13 cellular contexts compared by ENCODE assay signal in the genomic region with DNA sequence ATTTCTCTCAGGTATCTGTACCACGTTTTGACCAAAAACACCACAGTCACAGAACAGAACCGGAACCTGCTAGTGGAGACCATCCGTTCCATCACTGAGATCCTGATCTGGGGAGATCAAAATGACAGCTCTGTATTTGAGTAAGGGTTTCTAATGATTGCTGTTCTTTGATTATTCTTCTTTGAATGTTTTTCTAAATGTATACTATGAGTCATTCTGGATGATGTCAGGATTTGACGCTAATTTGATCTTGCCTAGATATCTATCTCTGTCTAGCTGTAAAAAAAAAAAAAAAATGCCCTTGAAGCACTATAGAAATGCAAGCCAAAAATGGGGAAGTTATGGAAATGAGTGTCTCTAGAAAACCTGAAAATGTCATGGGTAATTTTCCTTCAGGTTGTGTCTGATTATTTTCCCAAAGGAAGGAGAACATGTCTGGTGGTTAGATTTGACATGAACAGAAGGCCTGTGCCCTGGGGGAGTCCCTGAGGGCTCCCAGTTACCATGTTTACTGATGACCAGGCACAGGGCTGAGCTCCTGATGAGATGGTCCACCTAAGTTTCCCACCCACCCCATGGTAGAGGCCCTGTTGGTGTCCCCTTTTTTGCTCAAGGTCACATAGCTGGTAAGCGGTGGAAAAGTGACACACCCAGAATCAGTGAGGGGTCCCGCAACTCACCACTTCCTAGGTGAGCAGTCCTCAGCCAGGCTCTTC. TPM values are rescaled to one million over a fixed set of nuclear protein-coding genes. Genes with fewer than 3 reads are reported as not detected.
A peak's percentile ranks its signal among the peaks of the same experiment; 100 is the strongest.
DNase-seq lines count a peak whose midpoint lies in the region; ATAC-seq and TF ChIP-seq lines count a peak whose summit lies in the region.
"Had no signal": no experiment of that assay in that cellular context is flagged by ENCODE, and none has a peak within 500 bp of the region (broad histone marks: within the 10 kb centered on the region; RNA-seq: fewer than 3 reads in every experiment).

No MANE protein-coding gene starts in this region.

- H3K27me3 ChIP-seq in CD8-positive, alpha-beta T cell (ENCODE audit: insufficient read depth, low read length): no peaks in the 10 kb centered on the region
- no peaks in the 10 kb centered on the region for H3K27me3 ChIP-seq in effector memory CD4-positive, alpha-beta T cell (replicated peaks; ENCODE audit: control insufficient read depth, insufficient read depth, low read length, poor library complexity, severe bottlenecking)
- no peaks in the 10 kb centered on the region for H3K27me3 ChIP-seq in hepatocyte
- H3K27me3 ChIP-seq: stomach had no signal

- no peak overlapping the region for H3K4me2 ChIP-seq in hepatocyte

- H3K9me2 ChIP-seq in hepatocyte (replicated peaks; ENCODE audit: insufficient read depth): no peaks in the 10 kb centered on the region

- POLR2A ChIA-PET in CD8-positive, alpha-beta T cell (lab: Charles Lee): no interaction called here
- POLR2A ChIA-PET in activated CD4-positive, alpha-beta memory T cell treated with anti-CD3 and anti-CD28 coated beads for 36 hours (lab: Charles Lee): interaction anchor here (0.6 to 2.8 kb wide), 10 partner anchors 9 to 609 kb away, joined by 3 to 15 read pairs (median 4); a partner anchor contains a TSS

- CTCF ChIA-PET in CD8-positive, alpha-beta T cell (lab: Charles Lee): interaction anchor here (0.6 to 1.4 kb wide), 3 partner anchors 26 to 398 kb away, joined by 3 to 4 read pairs (median 3); no protein-coding TSS in a partner anchor
- CTCF ChIA-PET in activated CD4-positive, alpha-beta memory T cell treated with anti-CD3 and anti-CD28 coated beads for 36 hours (lab: Charles Lee): interaction anchor here (0.6 to 1.8 kb wide), 9 partner anchors 7 to 449 kb away, joined by 3 to 7 read pairs (median 4); a partner anchor contains a TSS

- peaks cover 14% of the 10 kb centered on the region for H3K4me1 ChIP-seq in CD8-positive, alpha-beta T cell (ENCODE audit: insufficient read depth, low read length)
- H3K4me1 ChIP-seq in effector memory CD4-positive, alpha-beta T cell (ENCODE audit: control insufficient read depth, insufficient read depth, low read length, poor library complexity, severe bottlenecking): no peaks in the 10 kb centered on the region
- H3K4me1 ChIP-seq in hepatocyte (ENCODE audit: insufficient read depth): peaks cover 7% of the 10 kb centered on the region

- no peaks in the 10 kb centered on the region for H3K27me3 Mint-ChIP-seq in CD8-positive, alpha-beta T cell (ENCODE audit: low read depth)
- H3K27me3 Mint-ChIP-seq in activated CD4-positive, alpha-beta memory T cell treated with anti-CD3 and anti-CD28 coated beads for 36 hours: no peaks in the 10 kb centered on the region

- no peaks in the 10 kb centered on the region for H3K9me3 Mint-ChIP-seq in CD8-positive, alpha-beta T cell
- H3K9me3 Mint-ChIP-seq in activated CD4-positive, alpha-beta memory T cell treated with anti-CD3 and anti-CD28 coated beads for 36 hours: no peaks in the 10 kb centered on the region

- 86% methylated on average over 6 of the region's 6 CpGs for WGBS in hepatocyte (ENCODE audit: low lambda C conversion rate, missing lambda C conversion rate)

- H3K9me3 ChIP-seq in CD8-positive, alpha-beta T cell (ENCODE audit: low read length): no peaks in the 10 kb centered on the region
- no peaks in the 10 kb centered on the region for H3K9me3 ChIP-seq in effector memory CD4-positive, alpha-beta T cell (ENCODE audit: control insufficient read depth, low read length)
- no peaks in the 10 kb centered on the region for H3K9me3 ChIP-seq in hepatocyte (ENCODE audit: low read depth)
- H3K9me3 ChIP-seq: stomach had no signal

- H3K36me3 Mint-ChIP-seq in CD8-positive, alpha-beta T cell: peaks cover 43% of the 10 kb centered on the region
- H3K36me3 Mint-ChIP-seq in activated CD4-positive, alpha-beta memory T cell treated with anti-CD3 and anti-CD28 coated beads for 36 hours: peaks cover 18% of the 10 kb centered on the region

- no peak overlapping the region for H3K4me3 Mint-ChIP-seq in CD8-positive, alpha-beta T cell
- H3K4me3 Mint-ChIP-seq in activated CD4-positive, alpha-beta memory T cell treated with anti-CD3 and anti-CD28 coated beads for 36 hours: peak overlapping the region; percentile 7

- peaks cover 36% of the 10 kb centered on the region for H3K79me2 ChIP-seq in hepatocyte

- peaks cover 8% of the 10 kb centered on the region for H3K36me3 ChIP-seq in CD8-positive, alpha-beta T cell (ENCODE audit: insufficient read depth, low read length)
- H3K36me3 ChIP-seq in effector memory CD4-positive, alpha-beta T cell (ENCODE audit: control insufficient read depth, insufficient read depth, low read length): peaks cover 5% of the 10 kb centered on the region
- H3K36me3 ChIP-seq in hepatocyte (replicated peaks; ENCODE audit: insufficient read depth, low read depth): no peaks in the 10 kb centered on the region

- no peak overlapping the region for H3K4me3 ChIP-seq in CD8-positive, alpha-beta T cell (ENCODE audit: low read depth, low read length)
- no peak overlapping the region for H3K4me3 ChIP-seq in fibroblast of villous mesenchyme (ENCODE audit: low read depth, low read length)
- H3K4me3 ChIP-seq in effector memory CD4-positive, alpha-beta T cell (ENCODE audit: insufficient read depth, low read depth, low read length, poor library complexity, severe bottlenecking): no peak overlapping the region
- no peak overlapping the region for H3K4me3 ChIP-seq in hepatocyte
- H3K4me3 ChIP-seq: stomach had no signal

- peaks cover 32% of the 10 kb centered on the region for H3K4me1 Mint-ChIP-seq in CD8-positive, alpha-beta T cell (ENCODE audit: low read depth)
- H3K4me1 Mint-ChIP-seq in activated CD4-positive, alpha-beta memory T cell treated with anti-CD3 and anti-CD28 coated beads for 36 hours (ENCODE audit: low read depth): peaks cover 73% of the 10 kb centered on the region

- no peak for DNase-seq in CD8-positive, alpha-beta T cell
- DNase-seq in activated CD4-positive, alpha-beta memory T cell treated with anti-CD3 and anti-CD28 coated beads for 36 hours: peak; percentile 65
- DNase-seq in fibroblast of villous mesenchyme (ENCODE audit: low read depth) (peak; percentile 60), DMS153 treated with DMSO at 0.1 percent for 48 hours (lab: John Stamatoyannopoulos, UW; ENCODE audit: unreplicated experiment) (no peak), hepatocyte (ENCODE audit: low spot score) (no peak)
- no peak for DNase-seq in effector memory CD4-positive, alpha-beta T cell
- DNase-seq: DMS79 treated with DMSO at 0.1 percent for 48 hours, foreskin melanocyte, midbrain, NCI-H226, stomach had no signal

- no peaks in the 10 kb centered on the region for H4K20me1 ChIP-seq in hepatocyte (ENCODE audit: insufficient read depth, poor library complexity, severe bottlenecking)

- ATAC-seq in CD8-positive, alpha-beta T cell: peak; percentile 48
- peak; percentile 49 for ATAC-seq in HG02610 (IDR thresholded peaks at IDR 0.05; ENCODE audit: unreplicated experiment)
- ATAC-seq in GM21423 (IDR thresholded peaks at IDR 0.05; ENCODE audit: unreplicated experiment): no peak

- H3K27ac ChIP-seq in CD8-positive, alpha-beta T cell (ENCODE audit: low read depth, low read length): no peak overlapping the region
- H3K27ac ChIP-seq in effector memory CD4-positive, alpha-beta T cell (ENCODE audit: insufficient read depth, low read length, poor library complexity, severe bottlenecking): no peak overlapping the region
- no peak overlapping the region for H3K27ac ChIP-seq in hepatocyte

- H2AFZ ChIP-seq in hepatocyte: no peak overlapping the region

- TF ChIP-seq CTCF in CD8-positive, alpha-beta T cell (IDR thresholded peaks at IDR 0.05): no peak
- TF ChIP-seq CTCF in fibroblast of villous mesenchyme (IDR thresholded peaks at IDR 0.05; ENCODE audit: insufficient read depth, low read depth, low read length) (no peak), hepatocyte (IDR thresholded peaks at IDR 0.05; ENCODE audit: poor library complexity) (no peak)

- peak overlapping the region; percentile 47 for H3K27ac Mint-ChIP-seq in CD8-positive, alpha-beta T cell
- H3K27ac Mint-ChIP-seq in activated CD4-positive, alpha-beta memory T cell treated with anti-CD3 and anti-CD28 coated beads for 36 hours: peak overlapping the region; percentile 87

- intact Hi-C loops in CD8-positive, alpha-beta T cell (cut with DNase I, micrococcal nuclease): loop anchor here in 1 of 2 experiments (5.0 kb wide), 1 partner anchor 1109 kb away; no protein-coding TSS in a partner anchor
- intact Hi-C loops in activated CD4-positive, alpha-beta memory T cell treated with anti-CD3 and anti-CD28 coated beads for 36 hours (cut with micrococcal nuclease): loop anchor here (1.0 kb wide), 1 partner anchor 7 kb away; no protein-coding TSS in a partner anchor

RNA-seq across cellular contexts. Expression of a gene that starts 13.6 kb away (rescaled TPM):
- 10 to 100 TPM; 20.5 to 21.9 TPM for total RNA-seq in CD8-positive, alpha-beta T cell
- total RNA-seq in activated CD4-positive, alpha-beta memory T cell treated with anti-CD3 and anti-CD28 coated beads for 36 hours: 10 to 100 TPM; 25.5 to 26.7 TPM
- total RNA-seq in fibroblast of villous mesenchyme: 28.7 and 32.4 TPM in 2 replicates
- 19.7 and 22.6 TPM in 2 replicates for total RNA-seq in hepatocyte
- 22.3 and 29.0 TPM in 2 replicates for polyA plus RNA-seq in hepatocyte

RNA-seq across cellular contexts. Expression of a gene that starts 15.7 kb away (rescaled TPM):
- total RNA-seq in CD8-positive, alpha-beta T cell: 1 to 10 TPM; 4.7 to 5.6 TPM
- total RNA-seq in activated CD4-positive, alpha-beta memory T cell treated with anti-CD3 and anti-CD28 coated beads for 36 hours: 10 to 100 TPM; 35.1 to 38.2 TPM
- 40.2 and 41.2 TPM in 2 replicates for total RNA-seq in fibroblast of villous mesenchyme
- 51.6 and 53.7 TPM in 2 replicates for total RNA-seq in hepatocyte
- 68.9 and 82.4 TPM in 2 replicates for polyA plus RNA-seq in hepatocyte

Comparison
In these comparisons a context has a peak if more than half of its experiments do, and no peak if none do; other contexts are left out.
1. DNase-seq: peak in activated CD4-positive, alpha-beta memory T cell treated with anti-CD3 and anti-CD28 coated beads for 36 hours (single experiment) and fibroblast of villous mesenchyme (single experiment); none in CD8-positive, alpha-beta T cell (0 of 7), DMS153 treated with DMSO at 0.1 percent for 48 hours (single experiment), effector memory CD4-positive, alpha-beta T cell (0 of 3) and hepatocyte (single experiment).